ENCODE assay signal across 1 cellular context in the genomic region with DNA sequence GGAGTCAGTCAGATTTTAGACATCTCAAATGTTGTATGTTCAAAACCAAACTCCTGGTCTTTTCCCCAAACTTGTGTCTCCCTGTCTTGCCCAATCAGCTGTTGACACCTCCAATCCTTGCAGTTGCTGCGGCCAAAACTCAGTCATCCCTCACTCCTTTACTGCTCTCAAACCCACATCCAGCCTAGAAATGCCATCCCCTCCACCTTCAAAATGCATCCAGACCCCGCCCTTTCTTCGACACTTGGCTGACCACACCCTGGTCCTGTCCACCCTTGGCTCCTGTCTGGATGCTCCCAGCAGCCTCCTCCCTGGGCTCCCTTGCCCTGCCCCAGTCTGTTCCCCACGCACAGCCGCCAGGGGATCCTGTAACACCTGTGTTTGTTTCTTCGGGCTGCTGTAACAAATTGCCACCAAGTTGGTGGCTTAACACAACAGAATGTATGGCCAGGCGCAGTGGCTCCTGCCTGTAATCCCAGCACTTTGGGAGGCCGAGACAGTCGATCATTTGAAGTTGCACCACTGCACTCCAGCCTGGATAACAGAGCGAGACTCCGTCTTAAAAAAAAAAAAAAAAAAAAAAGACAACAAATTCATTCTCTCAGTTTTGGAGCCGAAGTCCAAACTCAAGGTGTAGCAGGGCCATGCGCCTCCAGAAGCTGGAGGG.
TF ChIP-seq lines count a peak whose summit lies in the region.

No MANE protein-coding gene starts in this region.

TF ChIP-seq in K562, 482 proteins besides CTCF, POLR2A, EP300 and RAD21:
- TF ChIP-seq, protein P1, sequence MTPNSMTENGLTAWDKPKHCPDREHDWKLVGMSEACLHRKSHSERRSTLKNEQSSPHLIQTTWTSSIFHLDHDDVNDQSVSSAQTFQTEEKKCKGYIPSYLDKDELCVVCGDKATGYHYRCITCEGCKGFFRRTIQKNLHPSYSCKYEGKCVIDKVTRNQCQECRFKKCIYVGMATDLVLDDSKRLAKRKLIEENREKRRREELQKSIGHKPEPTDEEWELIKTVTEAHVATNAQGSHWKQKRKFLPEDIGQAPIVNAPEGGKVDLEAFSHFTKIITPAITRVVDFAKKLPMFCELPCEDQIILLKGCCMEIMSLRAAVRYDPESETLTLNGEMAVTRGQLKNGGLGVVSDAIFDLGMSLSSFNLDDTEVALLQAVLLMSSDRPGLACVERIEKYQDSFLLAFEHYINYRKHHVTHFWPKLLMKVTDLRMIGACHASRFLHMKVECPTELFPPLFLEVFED (CRISPR knock-in tag; conservative IDR thresholded peaks at IDR 0.05): 0 out of 2 replicates have a peak, but pooled peaks have one; percentile 8
- TF ChIP-seq DPF2 (IDR thresholded peaks at IDR 0.05): no peak
